8 cellular contexts compared by ENCODE assay signal in the genomic region with DNA sequence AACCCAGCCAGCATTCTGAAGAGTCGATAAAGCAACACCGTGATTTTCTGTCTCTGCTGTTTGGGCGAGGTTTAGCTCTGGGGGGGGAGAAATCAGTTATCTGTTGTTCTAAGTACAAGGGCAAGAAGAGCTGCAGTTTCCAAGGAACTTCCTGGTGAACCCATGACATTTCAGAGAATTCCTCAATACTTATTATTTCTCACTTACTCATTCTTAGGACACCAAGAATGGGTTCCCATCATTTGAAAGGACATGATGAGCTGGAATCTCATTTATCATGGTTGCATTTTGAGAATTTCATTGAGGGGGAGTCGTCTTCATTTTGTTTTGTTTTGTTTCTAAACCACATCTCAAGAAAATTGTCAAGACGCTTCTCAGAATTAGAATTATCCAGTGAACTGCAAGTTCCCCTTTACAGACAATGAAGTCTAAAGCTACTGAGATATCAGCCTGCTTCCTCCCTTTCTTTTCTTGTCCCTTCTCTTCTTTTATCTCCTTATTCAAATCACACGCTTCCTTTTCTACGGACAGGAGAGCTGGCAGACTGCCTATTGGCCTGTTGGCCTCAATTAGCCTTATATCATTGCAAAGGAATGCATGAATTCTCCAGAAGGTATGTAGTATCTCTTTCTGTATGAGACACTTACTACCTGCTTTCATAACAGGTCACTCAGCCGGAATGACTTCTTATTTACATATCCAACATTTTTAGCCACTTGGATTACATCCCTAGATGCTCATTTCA. TPM values are rescaled to one million over a fixed set of nuclear protein-coding genes. Genes with fewer than 3 reads are reported as not detected.
DNase-seq lines count a peak whose midpoint lies in the region; ATAC-seq, FAIRE-seq and TF ChIP-seq lines count a peak whose summit lies in the region.

No MANE protein-coding gene starts in this region.

- CTCF ChIA-PET in CD4-positive, alpha-beta T cell (lab: Charles Lee), result no interaction called here

- no peaks in the 10 kb centered on the region for H3K27me3 ChIP-seq in psoas muscle (ENCODE audit: insufficient read depth in 3 of 3, low read length in 2 of 3)
- no peaks in the 10 kb centered on the region for H3K27me3 ChIP-seq in CD4-positive, alpha-beta T cell (ENCODE audit: control insufficient read depth, insufficient read depth, low read length)

- H3K36me3 ChIP-seq in psoas muscle (ENCODE audit: insufficient read depth in 1 of 2, low read depth in 1 of 2), result no peaks in the 10 kb centered on the region

- FAIRE-seq in H54 (lab: Jason Lieb, UNC), result peak; percentile 96

- H3K27ac Mint-ChIP-seq in CD4-positive, alpha-beta T cell, result no peak overlapping the region

- H3K9me3 ChIP-seq in psoas muscle, result no peaks in the 10 kb centered on the region
- H3K9me3 ChIP-seq in CD4-positive, alpha-beta T cell (ENCODE audit: control insufficient read depth, low read length), result no peaks in the 10 kb centered on the region

- no peak for TF ChIP-seq POLR2A in H54 (IDR thresholded peaks at IDR 0.05; ENCODE audit: low read depth, low read length)

- TF ChIP-seq CTCF in psoas muscle (IDR thresholded peaks at IDR 0.05), result no peak
- no peak for TF ChIP-seq CTCF in CD4-positive, alpha-beta T cell (IDR thresholded peaks at IDR 0.05)

- peaks cover 23% of the 10 kb centered on the region for H3K4me1 Mint-ChIP-seq in CD4-positive, alpha-beta T cell (ENCODE audit: low read depth)

- POLR2A ChIA-PET in CD4-positive, alpha-beta T cell (lab: Charles Lee), result interaction anchor here (0.7 kb wide), 1 partner anchor 1660 kb away, joined by 3 read pairs; no protein-coding TSS in a partner anchor

- DNase-seq in H54 (ENCODE audit: insufficient read length, low spot score), result peak; percentile 78
- peak; percentile 70 for DNase-seq in SW480 (ENCODE audit: low spot score)
- DNase-seq in left cardiac atrium, result peak; percentile 71
- peak; percentile 36 to 60 for DNase-seq in psoas muscle
- DNase-seq in CD4-positive, alpha-beta T cell, result no peak
- no peak for DNase-seq in AML-193 (lab: John Stamatoyannopoulos, UW)
- no peak for DNase-seq in germinal center (ENCODE audit: low spot score)

- ATAC-seq in left cardiac atrium, result peak in 1 of 2 donors; percentile 62
- ATAC-seq in psoas muscle, result peak in 3 of 4 donors; percentile 38 to 52 (median 42)
- ATAC-seq in CD4-positive, alpha-beta T cell (ENCODE audit: poor library complexity), result no peak
- ATAC-seq in HG02623 (IDR thresholded peaks at IDR 0.05; ENCODE audit: unreplicated experiment), result no peak

- H3K4me3 Mint-ChIP-seq in CD4-positive, alpha-beta T cell, result no peak overlapping the region

- peaks cover 48% of the 10 kb centered on the region for H3K4me1 ChIP-seq in psoas muscle

- WGBS in psoas muscle, 3 donors, result 43 to 49% (median 48%) methylated on average over 8 of the region's 8 CpGs

- H3K9me3 Mint-ChIP-seq in CD4-positive, alpha-beta T cell, result no peaks in the 10 kb centered on the region

- H3K36me3 Mint-ChIP-seq in CD4-positive, alpha-beta T cell (ENCODE audit: low read depth), result no peaks in the 10 kb centered on the region

- H3K27me3 Mint-ChIP-seq in CD4-positive, alpha-beta T cell, result no peaks in the 10 kb centered on the region

- peak overlapping the region; percentile 5 for H3K4me3 ChIP-seq in psoas muscle

- peak overlapping the region; percentile 92 for H3K27ac ChIP-seq in psoas muscle
- no peak overlapping the region for H3K27ac ChIP-seq in CD4-positive, alpha-beta T cell (ENCODE audit: low read depth, low read length)

- intact Hi-C loops in left cardiac atrium (cut with DNase I), result no loop called here
- intact Hi-C loops in psoas muscle (cut with DNase I), result loop anchor here in 1 of 2 donors (5.0 kb wide), 1 partner anchor 39 kb away; no protein-coding TSS in a partner anchor
- intact Hi-C loops in CD4-positive, alpha-beta T cell (cut with DNase I, micrococcal nuclease), result no loop called here

RNA-seq across cellular contexts. Expression of a gene that starts 53.7 kb away (rescaled TPM):
- total RNA-seq in left cardiac atrium, result 10 to 100 TPM; 18.6 to 29.3 TPM
- 100 to 1,000 TPM in 1 of 4 donors, 10 to 100 TPM in 3; 16.3 to 102 (median 24.6) TPM for total RNA-seq in psoas muscle
- polyA plus RNA-seq in psoas muscle, result 1 to 10 TPM; 2.0 to 6.1 (median 2.5) TPM
- 1 to 10 TPM; 1.1 to 1.3 TPM for total RNA-seq in CD4-positive, alpha-beta T cell

Comparison
In these comparisons a context has a peak if more than half of its experiments do, and no peak if none do; other contexts are left out.
1. DNase-seq: peak in H54 (single experiment), SW480 (single experiment), left cardiac atrium (single experiment) and psoas muscle (2 of 2); none in CD4-positive, alpha-beta T cell (0 of 10), AML-193 (0 of 2) and germinal center (single experiment).
2. ATAC-seq: peak in psoas muscle (3 of 4); none in CD4-positive, alpha-beta T cell (single experiment) and HG02623 (single experiment).
3. RNA of a gene that starts 53.7 kb away (total RNA-seq): 18.6 to 29.3 TPM in left cardiac atrium and 16.3 to 102 TPM in psoas muscle; 1.1 to 1.3 TPM in CD4-positive, alpha-beta T cell; every median in the first group is over 4 times any median in the second.